ENCODE assay signal across 21 cellular contexts in the genomic region with DNA sequence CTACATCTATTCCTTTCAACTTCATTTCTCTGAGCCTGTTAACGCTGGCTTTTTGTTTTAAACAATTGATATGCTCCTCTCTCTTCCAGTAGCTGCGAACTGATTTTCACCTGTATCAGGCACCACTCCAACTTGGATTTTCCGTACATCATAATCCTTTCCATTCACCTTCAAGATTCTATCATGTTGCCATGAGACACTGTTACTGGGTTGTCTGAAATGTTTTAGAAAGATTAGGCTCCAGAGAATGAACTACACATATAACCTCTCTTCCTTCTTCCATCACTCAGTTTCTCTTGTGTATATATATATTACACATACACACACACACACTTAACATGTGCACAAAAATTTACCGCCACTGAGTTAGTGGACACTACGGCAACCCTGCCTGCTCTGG. TPM values are rescaled to one million over a fixed set of nuclear protein-coding genes. Genes with fewer than 3 reads are reported as not detected.
A peak's percentile ranks its signal among the peaks of the same experiment; 100 is the strongest.
DNase-seq lines count a peak whose midpoint lies in the region; FAIRE-seq and TF ChIP-seq lines count a peak whose summit lies in the region.
"Had no signal": no experiment of that assay in that cellular context is flagged by ENCODE, and none has a peak within 500 bp of the region (broad histone marks: within the 10 kb centered on the region; RNA-seq: fewer than 3 reads in every experiment).

A gene (minus strand): TSS at position 101 of the 400 bp plus-strand sequence. CDS start 141 bp downstream, outside the sequence.

- H3K9me2 ChIP-seq in Loucy (replicated peaks; ENCODE audit: low read depth, low read length), result no peaks in the 10 kb centered on the region

- whole genome bisulfite sequencing in trophoblast cell (ENCODE audit: extremely low coverage, insufficient coverage, insufficient read length), result no CpG with 5 or more reads among the region's 5 CpGs

- H2BK12ac ChIP-seq in trophoblast cell (ENCODE audit: low read length), result no peak within 1 kb of the TSS

- H2AK5ac ChIP-seq in trophoblast cell (ENCODE audit: low read length), result no peak within 1 kb of the TSS

- DNase-seq in trophoblast cell, result no peak
- DNase-seq in kidney, result no peak
- DNase-seq in H4 (ENCODE audit: low spot score), result no peak
- no peak for DNase-seq in erythroblast (lab: John Stamatoyannopoulos, UW)
- DNase-seq: 8988T; ACHN; AML-193; BE2C; CD4-positive, CD25-positive, alpha-beta regulatory T cell; CD8-positive, alpha-beta T cell; DMS 273 treated with DMSO at 0.1 percent for 48 hours; DMS79; EL; GOT3; H9 had no signal

- no peak within 1 kb of the TSS for H3K4ac ChIP-seq in trophoblast cell (ENCODE audit: low read depth, low read length)

- no peak within 1 kb of the TSS for H4K91ac ChIP-seq in trophoblast cell (ENCODE audit: low read depth, low read length)

- no peak within 1 kb of the TSS for H2BK120ac ChIP-seq in trophoblast cell (ENCODE audit: insufficient read depth, low read length, poor library complexity)

- TF ChIP-seq CTCF in Loucy (conservative IDR thresholded peaks at IDR 0.05; ENCODE audit: low read length) (no peak), kidney (IDR thresholded peaks at IDR 0.05; ENCODE audit: borderline replicate concordance, extremely low read depth, insufficient read depth) (no peak)

- H3K4me1 ChIP-seq in BLaER1, result peaks cover 15% of the 10 kb centered on the region
- peaks cover 36% of the 10 kb centered on the region for H3K4me1 ChIP-seq in Loucy (ENCODE audit: insufficient read depth, low read length, poor library complexity, severe bottlenecking)
- no peaks in the 10 kb centered on the region for H3K4me1 ChIP-seq in trophoblast cell (ENCODE audit: control insufficient read depth in 1 of 2, insufficient read depth in 2 of 2, low read length in 2 of 2)
- no peaks in the 10 kb centered on the region for H3K4me1 ChIP-seq in kidney (ENCODE audit: control insufficient read depth in 1 of 2, insufficient read depth in 1 of 2, low read depth in 1 of 2, low read length in 2 of 2)
- H3K4me1 ChIP-seq: A549, BE2C had no signal

- no peak for FAIRE-seq in kidney (lab: Jason Lieb, UNC)
- FAIRE-seq: A549, D721Med, GM12878 had no signal

- H3F3A ChIP-seq in Loucy (ENCODE audit: low read depth), result no peaks in the 10 kb centered on the region

- no peaks in the 10 kb centered on the region for H4K20me1 ChIP-seq in BLaER1
- H4K20me1 ChIP-seq in Loucy (ENCODE audit: insufficient read depth, low read length, poor library complexity, severe bottlenecking), result no peaks in the 10 kb centered on the region

- H2AFZ ChIP-seq in Loucy (ENCODE audit: low read length), result peak within 1 kb of the TSS; percentile 61
- no peak within 1 kb of the TSS for H2AFZ ChIP-seq in trophoblast cell (ENCODE audit: insufficient read depth, low read length, poor library complexity)

- H3K4me2 ChIP-seq in BLaER1, result peak within 1 kb of the TSS; percentile 49
- H3K4me2 ChIP-seq in Loucy (ENCODE audit: low read depth, low read length, poor library complexity, severe bottlenecking), result peak within 1 kb of the TSS; percentile 72
- no peak within 1 kb of the TSS for H3K4me2 ChIP-seq in trophoblast cell (ENCODE audit: low read length)
- H3K4me2 ChIP-seq: A549 had no signal

- H3K14ac ChIP-seq in trophoblast cell (ENCODE audit: low read length), result no peak within 1 kb of the TSS

- H3K9ac ChIP-seq in BLaER1 (no peak within 1 kb of the TSS), Loucy (ENCODE audit: low read depth, low read length, poor library complexity, severe bottlenecking) (peak within 1 kb of the TSS; percentile 65), trophoblast cell (ENCODE audit: low read length) (no peak within 1 kb of the TSS), kidney (ENCODE audit: low read length in 2 of 2) (no peak within 1 kb of the TSS)

- H3K27me3 ChIP-seq in BLaER1 (no peaks in the 10 kb centered on the region), Loucy (ENCODE audit: insufficient read depth, low read length, poor library complexity, severe bottlenecking) (no peaks in the 10 kb centered on the region), trophoblast cell (ENCODE audit: insufficient read depth, low read length) (no peaks in the 10 kb centered on the region)

- H2BK5ac ChIP-seq in trophoblast cell (ENCODE audit: low read depth, low read length, poor library complexity), result no peak within 1 kb of the TSS

- 0 out of 2 replicates have a peak within 1 kb of the TSS, but pooled peaks have one; percentile 6 for H3K27ac ChIP-seq in BLaER1
- H3K27ac ChIP-seq in trophoblast cell (ENCODE audit: low read depth, low read length), result no peak within 1 kb of the TSS
- H3K27ac ChIP-seq in kidney (ENCODE audit: low read depth in 2 of 2, low read length in 2 of 2), result no peak within 1 kb of the TSS
- H3K27ac ChIP-seq: A549, C4-2B had no signal

- H3K18ac ChIP-seq in trophoblast cell (ENCODE audit: low read length), result no peak within 1 kb of the TSS

- H3K9me3 ChIP-seq in BLaER1 (no peaks in the 10 kb centered on the region), Loucy (ENCODE audit: insufficient read depth, low read depth, low read length) (no peaks in the 10 kb centered on the region), trophoblast cell (ENCODE audit: insufficient read depth, low read depth, low read length) (no peaks in the 10 kb centered on the region), kidney (ENCODE audit: control insufficient read depth in 1 of 2, low read length in 2 of 2) (no peaks in the 10 kb centered on the region)
- H3K9me3 ChIP-seq: A549, BE2C had no signal

- no peak within 1 kb of the TSS for H4K12ac ChIP-seq in trophoblast cell (ENCODE audit: low read depth, low read length)

- no peaks in the 10 kb centered on the region for H3K79me1 ChIP-seq in trophoblast cell (ENCODE audit: low read length)

- no peak within 1 kb of the TSS for H4K8ac ChIP-seq in trophoblast cell (ENCODE audit: low read depth, low read length)

- TF ChIP-seq POLR2A in erythroblast (IDR thresholded peaks at IDR 0.05; ENCODE audit: low read length), result no peak

- peak within 1 kb of the TSS; percentile 40 for H3K23ac ChIP-seq in trophoblast cell (ENCODE audit: low read length)

- H3K79me2 ChIP-seq in Loucy (ENCODE audit: insufficient read depth, low read length), result no peaks in the 10 kb centered on the region
- no peaks in the 10 kb centered on the region for H3K79me2 ChIP-seq in trophoblast cell (ENCODE audit: control insufficient read depth, insufficient read depth, low read length, poor library complexity)

- intact Hi-C loops in kidney (cut with DNase I), result no loop called here

- H3K36me3 ChIP-seq in BLaER1 (no peaks in the 10 kb centered on the region), Loucy (ENCODE audit: insufficient read depth, low read length) (no peaks in the 10 kb centered on the region), trophoblast cell (ENCODE audit: control insufficient read depth in 1 of 2, insufficient read depth in 2 of 2, low read length in 2 of 2) (no peaks in the 10 kb centered on the region), kidney (ENCODE audit: control insufficient read depth in 1 of 2, insufficient read depth in 2 of 2, low read length in 2 of 2) (no peaks in the 10 kb centered on the region)
- H3K36me3 ChIP-seq: BE2C had no signal

- H3K4me3 ChIP-seq in BLaER1, result no peak within 1 kb of the TSS
- H3K4me3 ChIP-seq in Loucy (ENCODE audit: low read length, poor library complexity, severe bottlenecking), result peak within 1 kb of the TSS; percentile 49
- no peak within 1 kb of the TSS for H3K4me3 ChIP-seq in trophoblast cell (ENCODE audit: low read depth, low read length)
- no peak within 1 kb of the TSS for H3K4me3 ChIP-seq in kidney (ENCODE audit: low read length in 2 of 2)
- H3K4me3 ChIP-seq: A549, GM12878 had no signal

RNA-seq across cellular contexts. Expression of the gene that starts here (rescaled TPM):
- not detected in 2 replicates for polyA plus RNA-seq in trophoblast cell (2013)
- total RNA-seq in kidney, result 1.1 TPM
- not detected for polyA plus RNA-seq in kidney (ENCODE audit: insufficient read depth, low read depth, low replicate concordance)
- not detected in 2 replicates for total RNA-seq in H4 (2014; rRNA removed; shearing (Covaris generic))
- total RNA-seq: CD4-positive, CD25-positive, alpha-beta regulatory T cell; GM12878; H9 had no signal
- polyA plus RNA-seq: CD4-positive, CD25-positive, alpha-beta regulatory T cell had no signal
